ENCODE assay signal across 1 cellular context in genomic region chr12:109573914-109574244, GRCh38.
A peak's percentile ranks its signal among the peaks of the same experiment; 100 is the strongest.
TF ChIP-seq lines count a peak whose summit lies in the region.

No MANE protein-coding gene starts in this region.

TF ChIP-seq in K562, 482 proteins besides CTCF, POLR2A, EP300 and RAD21 (continued from another document):
- TF ChIP-seq SAP30 (IDR thresholded peaks at IDR 0.05; ENCODE audit: borderline replicate concordance, insufficient read depth, low read depth, low read length, poor library complexity, severe bottlenecking) (peak; percentile 66), PHF8 (IDR thresholded peaks at IDR 0.05; ENCODE audit: borderline replicate concordance, low read length) (peak; percentile 58; the same call in 1 of the 2 replicates), CHD1 (IDR thresholded peaks at IDR 0.05; ENCODE audit: low read length) (peak; percentile 42), VEZF1 (CRISPR knock-in tag; IDR thresholded peaks at IDR 0.05) (0 out of 2 replicates have a peak, but pooled peaks have one; percentile 2), ZBTB40 (IDR thresholded peaks at IDR 0.05) (0 out of 2 replicates have a peak, but pooled peaks have one; percentile 24), ZBTB40 (CRISPR knock-in tag; IDR thresholded peaks at IDR 0.05) (no peak), THRB (CRISPR knock-in tag; conservative IDR thresholded peaks at IDR 0.05) (no peak), C11orf30 (IDR thresholded peaks at IDR 0.05; ENCODE audit: low read depth) (no peak)
